In the genomic region with DNA sequence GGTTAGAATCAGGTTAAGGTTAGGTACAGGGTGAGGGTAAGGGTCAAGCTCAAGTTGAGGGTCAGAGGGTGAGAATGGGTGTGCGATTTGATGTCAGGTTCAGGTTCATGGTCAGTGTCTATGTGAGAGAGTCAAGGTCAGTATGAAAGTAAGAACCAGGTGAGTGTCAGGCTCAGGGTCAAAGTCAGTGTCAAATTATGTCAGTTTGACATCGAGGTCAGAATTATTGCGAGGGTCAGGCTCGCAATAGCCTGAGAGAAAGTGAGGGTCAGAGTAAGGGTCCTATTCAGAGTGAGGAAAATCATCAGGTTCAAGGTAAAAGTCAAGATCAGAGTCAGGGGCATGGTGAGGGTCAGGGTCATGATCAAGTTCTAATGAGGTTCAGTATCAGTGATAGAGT, we compare ENCODE assay signal across 1 cellular context.
TF ChIP-seq lines count a peak whose summit lies in the region.

No MANE protein-coding gene starts in this region.

TF ChIP-seq in IMR-90, 13 proteins besides CTCF, POLR2A, EP300 and RAD21:
- TF ChIP-seq MAFK (IDR thresholded peaks at IDR 0.05; ENCODE audit: low read depth, low read length): no peak
